In the genomic region with DNA sequence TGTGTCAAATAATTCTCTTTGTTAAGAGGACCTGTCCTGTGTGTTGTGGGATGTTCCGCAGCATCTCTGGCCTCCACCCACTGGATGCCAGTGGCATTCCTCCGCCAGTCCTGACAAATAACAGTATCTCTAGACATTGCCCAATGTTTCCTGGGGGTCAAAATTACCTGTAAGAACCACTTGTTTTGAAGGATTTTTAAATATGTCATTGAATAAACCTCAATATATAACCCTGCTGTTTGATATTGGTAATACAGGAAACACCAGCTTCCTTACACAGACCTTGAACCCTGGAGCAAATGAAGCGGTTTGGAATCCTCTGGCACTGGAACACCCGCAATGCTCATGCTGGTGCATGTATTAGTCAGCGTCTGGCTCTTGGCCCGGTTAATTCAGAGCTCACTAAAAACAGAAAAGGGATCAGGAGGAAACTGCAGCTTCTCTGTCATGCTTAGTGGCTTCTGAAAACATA, we compare ENCODE assay signal across 8 cellular contexts.
A peak's percentile ranks its signal among the peaks of the same experiment; 100 is the strongest.
DNase-seq lines count a peak whose midpoint lies in the region; ATAC-seq, FAIRE-seq and TF ChIP-seq lines count a peak whose summit lies in the region.

No MANE protein-coding gene starts in this region.

- FAIRE-seq in endothelial cell of umbilical vein (lab: Jason Lieb, UNC): peak; percentile 93

- peaks cover 15% of the 10 kb centered on the region for H3K4me1 ChIP-seq in endothelial cell of umbilical vein (ENCODE audit: control insufficient read depth, extremely low read depth, insufficient read depth, low read length)

- POLR2A ChIA-PET in endothelial cell of umbilical vein (lab: Charles Lee) (no interaction called here), GM10248 (lab: Yijun Ruan, JAX) (no interaction called here)

- H3K27ac ChIP-seq in endothelial cell of umbilical vein (ENCODE audit: insufficient read depth, low read depth, low read length): no peak overlapping the region

- ATAC-seq in GM18858 (IDR thresholded peaks at IDR 0.05; ENCODE audit: unreplicated experiment): peak; percentile 51
- ATAC-seq in omental fat pad (ENCODE audit: low FRiP score): peak; percentile 47
- ATAC-seq in HG03520 (IDR thresholded peaks at IDR 0.05; ENCODE audit: unreplicated experiment): no peak
- no peak for ATAC-seq in GM18873 (IDR thresholded peaks at IDR 0.05; ENCODE audit: low FRiP score, unreplicated experiment)

- no peak for TF ChIP-seq CTCF in endothelial cell of umbilical vein (IDR thresholded peaks at IDR 0.05; ENCODE audit: extremely low read depth in 1 of 2, insufficient read depth in 1 of 2, low read depth in 1 of 2, low read length in 2 of 2)
- TF ChIP-seq CTCF in omental fat pad (IDR thresholded peaks at IDR 0.05): no peak
- no peak for TF ChIP-seq CTCF in GM10248 (IDR thresholded peaks at IDR 0.05; ENCODE audit: control extremely low read depth, extremely low read depth, low read depth, missing control alignments)

- no TSS peak for BruUV-seq in endothelial cell of umbilical vein (replicated peaks; lab: Mats Ljungman, UMichigan)

- no peak overlapping the region for H3K9ac ChIP-seq in endothelial cell of umbilical vein (replicated peaks; ENCODE audit: extremely low read depth, insufficient read depth, low read length)

- no peak for TF ChIP-seq POLR2A in endothelial cell of umbilical vein (IDR thresholded peaks at IDR 0.05; ENCODE audit: low read depth, low read length)

- no peak overlapping the region for H2AFZ ChIP-seq in endothelial cell of umbilical vein (ENCODE audit: low read depth, low read length)

- dilution Hi-C loops in endothelial cell of umbilical vein (cut with MboI; ENCODE audit: extremely low pct_ligation_motif_present, low sequenced_read_pairs): no loop called here

- H3K36me3 ChIP-seq in endothelial cell of umbilical vein (ENCODE audit: control insufficient read depth in 2 of 2, extremely low read depth in 1 of 2, insufficient read depth in 2 of 2, low read length in 2 of 2): no peaks in the 10 kb centered on the region

- intact Hi-C loops in endothelial cell of umbilical vein (cut with micrococcal nuclease): loop anchor here (1.0 kb wide), 1 partner anchor 101 kb away; a partner anchor contains a TSS

- no peaks in the 10 kb centered on the region for H3K9me3 ChIP-seq in endothelial cell of umbilical vein (replicated peaks; ENCODE audit: control insufficient read depth, insufficient read depth, low read length)

- no peak overlapping the region for H3K4me3 ChIP-seq in endothelial cell of umbilical vein (replicated peaks in 1 of 3; ENCODE audit: insufficient read depth in 1 of 3, low read depth in 1 of 3, low read length in 3 of 3)

- no peaks in the 10 kb centered on the region for H3K9me1 ChIP-seq in endothelial cell of umbilical vein (replicated peaks; ENCODE audit: control insufficient read depth, extremely low read depth, insufficient read depth, low read length)

- H3K27me3 ChIP-seq in endothelial cell of umbilical vein (ENCODE audit: control insufficient read depth in 2 of 2, insufficient read depth in 2 of 2, low read length in 2 of 2): no peaks in the 10 kb centered on the region

- DNase-seq in RKO (ENCODE audit: low spot score) (peak; percentile 65), endothelial cell of umbilical vein (ENCODE audit: low read depth, low spot score) (peak; percentile 76), omental fat pad (ENCODE audit: low spot score) (peak; percentile 32), GM10248 (ENCODE audit: extremely low spot score) (no peak), DMS79 treated with DMSO at 0.1 percent for 48 hours (lab: John Stamatoyannopoulos, UW) (no peak)

- H3K4me2 ChIP-seq in endothelial cell of umbilical vein (ENCODE audit: insufficient read depth, low read length): peak overlapping the region; percentile 58

- H3K79me2 ChIP-seq in endothelial cell of umbilical vein (ENCODE audit: control insufficient read depth, insufficient read depth, low read length): peaks cover 5% of the 10 kb centered on the region

- no peaks in the 10 kb centered on the region for H4K20me1 ChIP-seq in endothelial cell of umbilical vein (replicated peaks; ENCODE audit: control insufficient read depth, extremely low read depth, insufficient read depth, low read length)

- CTCF ChIA-PET in endothelial cell of umbilical vein (lab: Charles Lee): interaction anchor here (0.8 to 1.2 kb wide), 3 partner anchors 11 to 84 kb away, joined by 3 to 4 read pairs (median 3); no protein-coding TSS in a partner anchor
- CTCF ChIA-PET in GM10248 (lab: Yijun Ruan, JAX): interaction anchor here (1.0 kb wide), 1 partner anchor 9 kb away, joined by 3 read pairs; no protein-coding TSS in a partner anchor

TF ChIP-seq in endothelial cell of umbilical vein, 7 proteins besides CTCF, POLR2A, EP300 and RAD21:
- peak; percentile 57 for TF ChIP-seq FOS (IDR thresholded peaks at IDR 0.05; ENCODE audit: borderline replicate concordance, insufficient read depth, low read length)
- TF ChIP-seq JUN (IDR thresholded peaks at IDR 0.05; ENCODE audit: borderline replicate concordance, insufficient read depth, insufficient read length, low read depth): peak; percentile 5
- no peak for TF ChIP-seq GATA2 (IDR thresholded peaks at IDR 0.05; ENCODE audit: insufficient read depth, insufficient read length, low read depth, low read length)
- no peak for TF ChIP-seq MYC (IDR thresholded peaks at IDR 0.05; ENCODE audit: low read depth, low read length)
- TF ChIP-seq EZH2 (IDR thresholded peaks at IDR 0.05; ENCODE audit: borderline replicate concordance, low read depth, low read length, severe bottlenecking): no peak
- TF ChIP-seq, protein P1, sequence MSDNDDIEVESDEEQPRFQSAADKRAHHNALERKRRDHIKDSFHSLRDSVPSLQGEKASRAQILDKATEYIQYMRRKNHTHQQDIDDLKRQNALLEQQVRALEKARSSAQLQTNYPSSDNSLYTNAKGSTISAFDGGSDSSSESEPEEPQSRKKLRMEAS (IDR thresholded peaks at IDR 0.05; ENCODE audit: insufficient read depth, insufficient read length): no peak
- TF ChIP-seq POLR2AphosphoS5 (IDR thresholded peaks at IDR 0.05; ENCODE audit: insufficient read depth, low read depth, low read length): peak; percentile 36

Comparison
In these comparisons a context has a peak if more than half of its experiments do, and no peak if none do; other contexts are left out.
1. ATAC-seq: peak in GM18858 (single experiment) and omental fat pad (single experiment); none in HG03520 (single experiment) and GM18873 (single experiment).
2. DNase-seq: peak in RKO (single experiment), endothelial cell of umbilical vein (single experiment) and omental fat pad (single experiment); none in GM10248 (single experiment) and DMS79 treated with DMSO at 0.1 percent for 48 hours (single experiment).